ENCODE assay signal across 8 cellular contexts in genomic region chr2:97996679-97997078, GRCh38. TPM values are rescaled to one million over a fixed set of nuclear protein-coding genes. Genes with fewer than 3 reads are reported as not detected.
A peak's percentile ranks its signal among the peaks of the same experiment; 100 is the strongest.
DNase-seq lines count a peak whose midpoint lies in the region; ATAC-seq and TF ChIP-seq lines count a peak whose summit lies in the region.

No MANE protein-coding gene starts in this region.

- no peaks in the 10 kb centered on the region for H3K36me3 Mint-ChIP-seq in natural killer cell

- H3K4me1 ChIP-seq in BE2C = no peaks in the 10 kb centered on the region

- H3K36me3 ChIP-seq in BE2C = no peaks in the 10 kb centered on the region
- H3K36me3 ChIP-seq in MG63 = no peaks in the 10 kb centered on the region

- H3K9me3 ChIP-seq in BE2C = no peaks in the 10 kb centered on the region
- H3K9me3 ChIP-seq in MG63 = no peaks in the 10 kb centered on the region

- H3K4me1 Mint-ChIP-seq in natural killer cell = peaks cover 25 to 35% of the 10 kb centered on the region in 2 donors

- peak overlapping the region; percentile 80 to 91 for H3K27ac Mint-ChIP-seq in natural killer cell

- H3K27me3 Mint-ChIP-seq in natural killer cell (ENCODE audit: low read depth in 2 of 2) = no peaks in the 10 kb centered on the region

- peak overlapping the region; percentile 85 for H3K4me3 Mint-ChIP-seq in natural killer cell

- DNase-seq in BE2C = no peak
- DNase-seq in MG63 = no peak
- DNase-seq in dorsolateral prefrontal cortex = no peak
- DNase-seq in natural killer cell = no peak
- DNase-seq in NCI-H2196 (lab: John Stamatoyannopoulos, UW; ENCODE audit: unreplicated experiment) = no peak
- no peak for DNase-seq in C1 segment of cervical spinal cord (lab: John Stamatoyannopoulos, UW)

- peak overlapping the region; percentile 80 for H3K4me3 ChIP-seq in BE2C (ENCODE audit: low read depth, low read length)
- H3K4me3 ChIP-seq in MG63 = peak overlapping the region; percentile 76
- peak overlapping the region; percentile 66 to 98 (median 89) for H3K4me3 ChIP-seq in dorsolateral prefrontal cortex

- intact Hi-C loops in dorsolateral prefrontal cortex (cut with DNase I) = loop anchor here (5.0 to 10.0 kb wide), 5 partner anchors 161 to 391 kb away; no protein-coding TSS in a partner anchor
- intact Hi-C loops in natural killer cell (cut with micrococcal nuclease) = no loop called here

- H3K27me3 ChIP-seq in BE2C (no peaks in the 10 kb centered on the region), MG63 (no peaks in the 10 kb centered on the region), dorsolateral prefrontal cortex (no peaks in the 10 kb centered on the region)

- peak overlapping the region in 57 of 59 donors; percentile 87 to 100 (median 98) for H3K27ac ChIP-seq in dorsolateral prefrontal cortex

- no peaks in the 10 kb centered on the region for H3K9me3 Mint-ChIP-seq in natural killer cell

- TF ChIP-seq CTCF in BE2C (IDR thresholded peaks at IDR 0.05; ENCODE audit: low read depth, low read length) = no peak
- TF ChIP-seq CTCF in dorsolateral prefrontal cortex (IDR thresholded peaks at IDR 0.05 in 54 of 56, conservative IDR thresholded peaks at IDR 0.05 in 2 of 56; ENCODE audit: low read depth in 1 of 56, partially characterized antibody in 56 of 56) = no peak
- no peak for TF ChIP-seq CTCF in natural killer cell (IDR thresholded peaks at IDR 0.05)

- ATAC-seq in natural killer cell (no peak), GM21423 (IDR thresholded peaks at IDR 0.05; ENCODE audit: unreplicated experiment) (no peak), HG03025 (IDR thresholded peaks at IDR 0.05; ENCODE audit: low FRiP score, unreplicated experiment) (no peak)

RNA-seq across cellular contexts. Expression of gene TMEM131, which starts 0.9 kb away (rescaled TPM):
- 9.7 TPM for polyA plus RNA-seq in BE2C (2012; ENCODE audit: insufficient read depth, insufficient read length, low read depth)
- 5.9 and 44.7 TPM in 2 replicates for total RNA-seq in MG63 (2014; rRNA removed; shearing (Covaris generic); ENCODE audit: low replicate concordance)
- total RNA-seq in dorsolateral prefrontal cortex = 10 to 100 TPM; 31.4 to 58.3 (median 45.6) TPM
- 10 to 100 TPM; 44.8 to 72.1 (median 67.1) TPM for total RNA-seq in natural killer cell
